In the genomic region with DNA sequence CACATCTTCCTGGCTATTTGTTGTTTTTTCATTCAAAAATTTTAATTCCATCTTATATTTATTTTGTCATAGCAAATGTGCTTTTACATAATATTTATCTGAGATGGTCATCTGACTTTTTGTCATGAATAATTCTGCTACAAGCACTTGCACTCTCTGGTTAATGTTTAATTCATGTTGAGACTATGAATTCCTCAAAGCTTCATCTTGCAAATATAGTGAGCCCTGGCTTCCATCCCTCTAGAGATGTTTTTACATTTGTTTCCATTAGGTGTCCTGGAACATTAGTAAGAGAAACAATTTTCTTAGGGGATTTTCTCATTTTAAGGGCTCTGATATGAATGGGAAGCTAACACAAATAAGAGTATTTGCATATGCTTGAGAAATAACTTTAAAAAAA, we compare ENCODE assay signal across 22 cellular contexts.
DNase-seq lines count a peak whose midpoint lies in the region; ATAC-seq, FAIRE-seq and TF ChIP-seq lines count a peak whose summit lies in the region.
"Had no signal": no experiment of that assay in that cellular context is flagged by ENCODE, and none has a peak within 500 bp of the region (broad histone marks: within the 10 kb centered on the region; RNA-seq: fewer than 3 reads in every experiment).

No MANE protein-coding gene starts in this region.

- no peaks in the 10 kb centered on the region for H3K79me2 ChIP-seq in SU-DHL-6 (ENCODE audit: insufficient read depth, low read length)

- no peak overlapping the region for H3K4me3 Mint-ChIP-seq in osteocyte (ENCODE audit: unreplicated experiment)
- H3K4me3 Mint-ChIP-seq in CD14-positive monocyte: no peak overlapping the region

- H3K4me3 ChIP-seq in SU-DHL-6 (ENCODE audit: insufficient read depth, low read length, poor library complexity, severe bottlenecking): no peak overlapping the region
- no peak overlapping the region for H3K4me3 ChIP-seq in kidney (ENCODE audit: low read length in 2 of 2)
- H3K4me3 ChIP-seq in right atrium auricular region: no peak overlapping the region
- H3K4me3 ChIP-seq in stomach: no peak overlapping the region

- peak; percentile 66 for FAIRE-seq in kidney (lab: Jason Lieb, UNC)
- FAIRE-seq: GM12892, GM18507, H1 had no signal

- H3K36me3 ChIP-seq in SU-DHL-6 (ENCODE audit: low read length) (no peaks in the 10 kb centered on the region), kidney (ENCODE audit: control insufficient read depth in 1 of 2, insufficient read depth in 2 of 2, low read length in 2 of 2) (no peaks in the 10 kb centered on the region), right atrium auricular region (no peaks in the 10 kb centered on the region), stomach (no peaks in the 10 kb centered on the region)

- H3K36me3 Mint-ChIP-seq in osteocyte (ENCODE audit: unreplicated experiment) (peaks cover 4% of the 10 kb centered on the region), CD14-positive monocyte (no peaks in the 10 kb centered on the region)

- H2AFZ ChIP-seq in SU-DHL-6 (ENCODE audit: low read depth, low read length, severe bottlenecking): peak overlapping the region; percentile 19

- peak; percentile 33 for DNase-seq in DMS53 treated with DMSO at 0.1 percent for 48 hours (lab: John Stamatoyannopoulos, UW; ENCODE audit: unreplicated experiment)
- no peak for DNase-seq in kidney
- no peak for DNase-seq in osteocyte (ENCODE audit: extremely low spot score, unreplicated experiment)
- DNase-seq in right atrium auricular region (ENCODE audit: low spot score): no peak
- DNase-seq in omental fat pad (ENCODE audit: low spot score): no peak
- no peak for DNase-seq in CD14-positive monocyte (ENCODE audit: low spot score)
- no peak for DNase-seq in stomach
- DNase-seq: AML-193, MM.1S, NCI-H1105 treated with DMSO at 0.1 percent for 48 hours, NCI-H1694, NCI-H2227 treated with DMSO at 0.1 percent for 48 hours, NCI-H510A treated with DMSO at 0.1 percent for 48 hours, NCI-H82, SIG-M5 had no signal

- peaks cover 6% of the 10 kb centered on the region; the same call in 1 of the 2 replicates for H3F3A ChIP-seq in SU-DHL-6 (ENCODE audit: insufficient read depth)

- no peaks in the 10 kb centered on the region for H3K9me3 ChIP-seq in SU-DHL-6 (ENCODE audit: insufficient read depth, low read length)
- no peaks in the 10 kb centered on the region for H3K9me3 ChIP-seq in kidney (ENCODE audit: control insufficient read depth in 1 of 2, low read length in 2 of 2)
- H3K9me3 ChIP-seq in right atrium auricular region: no peaks in the 10 kb centered on the region
- no peaks in the 10 kb centered on the region for H3K9me3 ChIP-seq in stomach

- H3K4me1 ChIP-seq in kidney (ENCODE audit: control insufficient read depth in 1 of 2, insufficient read depth in 1 of 2, low read depth in 1 of 2, low read length in 2 of 2) (no peaks in the 10 kb centered on the region), right atrium auricular region (no peaks in the 10 kb centered on the region), stomach (peaks cover 0 to 8% (median 0%) of the 10 kb centered on the region in 4 donors)

- no peak for TF ChIP-seq POLR2A in stomach (IDR thresholded peaks at IDR 0.05)

- H3K27me3 Mint-ChIP-seq in osteocyte (ENCODE audit: unreplicated experiment): no peaks in the 10 kb centered on the region
- H3K27me3 Mint-ChIP-seq in CD14-positive monocyte (ENCODE audit: low read depth in 3 of 3): no peaks in the 10 kb centered on the region

- no peaks in the 10 kb centered on the region for H3K9me2 ChIP-seq in SU-DHL-6 (replicated peaks; ENCODE audit: insufficient read depth, low read length)

- ATAC-seq in omental fat pad (ENCODE audit: low FRiP score): no peak
- ATAC-seq: PC-3 had no signal

- H4K20me1 ChIP-seq in SU-DHL-6 (ENCODE audit: low read depth, low read length): no peaks in the 10 kb centered on the region

- TF ChIP-seq EP300 in stomach (IDR thresholded peaks at IDR 0.05): no peak

- H3K27ac Mint-ChIP-seq in osteocyte (ENCODE audit: unreplicated experiment) (peak overlapping the region; percentile 48), CD14-positive monocyte (no peak overlapping the region)

- no peak overlapping the region for H3K27ac ChIP-seq in SU-DHL-6 (ENCODE audit: low read depth, low read length)
- no peak overlapping the region for H3K27ac ChIP-seq in kidney (ENCODE audit: low read depth in 2 of 2, low read length in 2 of 2)
- H3K27ac ChIP-seq in right atrium auricular region: no peak overlapping the region
- H3K27ac ChIP-seq in stomach: no peak overlapping the region
- H3K27ac ChIP-seq: C4-2B, RWPE1 had no signal

- H3K9me3 Mint-ChIP-seq in osteocyte (ENCODE audit: unreplicated experiment): peaks cover 19% of the 10 kb centered on the region
- H3K9me3 Mint-ChIP-seq in CD14-positive monocyte: peaks cover 0 to 6% (median 0%) of the 10 kb centered on the region in 7 donors

- H3K27me3 ChIP-seq in SU-DHL-6 (ENCODE audit: low read length) (no peaks in the 10 kb centered on the region), right atrium auricular region (no peaks in the 10 kb centered on the region), stomach (no peaks in the 10 kb centered on the region)

- intact Hi-C loops in kidney (cut with DNase I) (no loop called here), CD14-positive monocyte (cut with micrococcal nuclease) (no loop called here), stomach (cut with DNase I; ENCODE audit: low total_unique reads) (no loop called here)

- H3K9ac ChIP-seq in SU-DHL-6 (ENCODE audit: low read length) (no peak overlapping the region), kidney (ENCODE audit: low read length in 2 of 2) (no peak overlapping the region)

- TF ChIP-seq CTCF in SU-DHL-6 (IDR thresholded peaks at IDR 0.05; ENCODE audit: insufficient read depth, low read length, poor library complexity, severe bottlenecking) (no peak), kidney (IDR thresholded peaks at IDR 0.05; ENCODE audit: borderline replicate concordance, extremely low read depth, insufficient read depth) (no peak), osteocyte (IDR thresholded peaks at IDR 0.05) (no peak), right atrium auricular region (IDR thresholded peaks at IDR 0.05) (no peak), omental fat pad (IDR thresholded peaks at IDR 0.05) (no peak), CD14-positive monocyte (IDR thresholded peaks at IDR 0.05) (no peak), stomach (IDR thresholded peaks at IDR 0.05) (no peak)

- H3K4me2 ChIP-seq in SU-DHL-6 (ENCODE audit: low read depth, low read length, poor library complexity, severe bottlenecking): no peak overlapping the region

- peaks cover 17% of the 10 kb centered on the region for H3K4me1 Mint-ChIP-seq in osteocyte (ENCODE audit: unreplicated experiment)
- H3K4me1 Mint-ChIP-seq in CD14-positive monocyte: no peaks in the 10 kb centered on the region
